In the genomic region with DNA sequence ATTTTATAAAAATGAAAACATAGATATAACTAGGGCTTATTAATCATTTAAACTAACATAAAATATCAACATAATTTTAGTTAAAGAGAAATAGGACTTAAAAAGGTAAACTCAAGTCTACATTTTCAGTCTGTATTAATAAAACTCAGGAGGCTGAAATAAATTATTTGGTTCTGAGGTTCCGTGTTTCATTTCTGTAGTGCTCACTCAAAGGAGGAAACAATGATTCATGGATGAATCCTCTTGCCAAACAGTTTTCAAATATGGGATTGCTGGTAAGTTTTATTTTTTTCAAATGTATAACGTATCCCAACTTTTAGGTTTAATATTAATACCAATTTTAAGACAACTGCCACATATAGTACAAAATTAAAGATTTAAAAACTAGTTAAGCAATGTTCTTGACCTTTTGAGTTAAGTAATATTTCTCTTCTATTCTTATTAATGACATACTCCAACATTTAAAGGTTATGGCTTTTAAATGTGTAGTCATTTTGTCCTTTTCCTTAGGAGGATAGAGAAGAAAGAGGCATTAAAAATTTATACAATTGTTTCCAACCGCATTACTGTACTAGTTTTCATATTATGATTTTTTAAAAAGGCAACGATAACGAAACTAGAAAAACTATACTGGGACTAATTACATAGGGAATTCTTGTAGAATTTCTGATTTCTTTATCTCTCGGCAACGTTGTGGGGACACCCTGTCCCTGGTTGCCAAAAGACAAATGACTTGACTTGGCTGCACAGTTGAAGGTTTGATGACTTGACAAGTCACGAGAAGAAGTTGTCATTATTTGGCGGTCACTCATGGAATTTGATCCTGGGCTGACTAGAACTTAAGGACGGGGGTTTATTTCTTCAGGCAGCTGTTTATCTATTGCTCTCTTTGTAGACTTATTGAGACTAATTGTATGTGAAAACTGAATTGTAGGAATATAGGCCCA, we compare ENCODE assay signal across 8 cellular contexts.
DNase-seq lines count a peak whose midpoint lies in the region; ATAC-seq and TF ChIP-seq lines count a peak whose summit lies in the region.
"Had no signal": no experiment of that assay in that cellular context is flagged by ENCODE, and none has a peak within 500 bp of the region (broad histone marks: within the 10 kb centered on the region; RNA-seq: fewer than 3 reads in every experiment).

No MANE protein-coding gene starts in this region.

- peak overlapping the region; percentile 24 for H3K4me2 ChIP-seq in Karpas-422 (ENCODE audit: low read depth, low read length, poor library complexity, severe bottlenecking)
- H3K4me2 ChIP-seq in H9 (ENCODE audit: insufficient read depth, insufficient read length, low read length) = no peak overlapping the region

- no peak for TF ChIP-seq CTCF in adrenal gland (IDR thresholded peaks at IDR 0.05)
- TF ChIP-seq CTCF in H9 (conservative IDR thresholded peaks at IDR 0.05) = no peak

- no peaks in the 10 kb centered on the region; the same call in 1 of the 2 replicates for H3K27me3 Mint-ChIP-seq in H9 (ENCODE audit: low read depth)

- H3K4me1 ChIP-seq in Karpas-422 (ENCODE audit: low read length) (peaks cover 18% of the 10 kb centered on the region), adrenal gland (replicated peaks in 1 of 2) (peaks cover 14 to 44% of the 10 kb centered on the region in 2 donors), right cardiac atrium (ENCODE audit: control insufficient read depth, insufficient read depth, low read length) (peaks cover 6% of the 10 kb centered on the region), stomach smooth muscle (ENCODE audit: control insufficient read depth, insufficient read depth, low read length) (peaks cover 6% of the 10 kb centered on the region), H9 (ENCODE audit: insufficient read depth, low read length) (no peaks in the 10 kb centered on the region)

- H2BK12ac ChIP-seq in H9 (ENCODE audit: insufficient read length, low read depth, low read length) = no peak overlapping the region

- intact Hi-C loops in adrenal gland (cut with DNase I) = no loop called here
- intact Hi-C loops in right cardiac atrium (cut with DNase I) = loop anchor here in 1 of 4 donors (10.0 kb wide), 1 partner anchor 102 kb away; the partner anchor contains the start of gene TNRC6B

- no peaks in the 10 kb centered on the region for H3K9me3 Mint-ChIP-seq in H9

- H4K20me1 ChIP-seq in Karpas-422 (ENCODE audit: insufficient read depth, low read depth, low read length) (no peaks in the 10 kb centered on the region), H9 (ENCODE audit: control insufficient read depth, insufficient read depth, insufficient read length) (no peaks in the 10 kb centered on the region)

- H3K27ac ChIP-seq in Karpas-422 (ENCODE audit: low read length) (peak overlapping the region; percentile 13; the same call in 1 of the 2 replicates), adrenal gland (peak overlapping the region; percentile 35 to 90 (median 85)), right cardiac atrium (ENCODE audit: low read length) (peak overlapping the region; percentile 64), stomach smooth muscle (ENCODE audit: low read length) (peak overlapping the region; percentile 75), H9 (ENCODE audit: insufficient read length, low read depth, low read length) (no peak overlapping the region)

- H2BK5ac ChIP-seq in H9 (ENCODE audit: insufficient read length, low read length) = no peak overlapping the region

- no peak overlapping the region for H2AK5ac ChIP-seq in H9 (ENCODE audit: insufficient read length, low read length)

- no peak overlapping the region for H3K4ac ChIP-seq in H9 (ENCODE audit: low read depth, low read length)

- H3K36me3 Mint-ChIP-seq in H9 (ENCODE audit: insufficient read depth in 1 of 3, low read depth in 3 of 3) = peaks cover 17 to 76% (median 74%) of the 10 kb centered on the region in 3 experiments; a peak in 6 of 7 replicates

- H2BK120ac ChIP-seq in H9 (ENCODE audit: low read depth, low read length, poor library complexity, severe bottlenecking) = no peak overlapping the region

- no peak overlapping the region for H3K27ac Mint-ChIP-seq in H9

- H4K91ac ChIP-seq in H9 (ENCODE audit: insufficient read length, low read depth, low read length) = no peak overlapping the region

- H4K8ac ChIP-seq in H9 (replicated peaks; ENCODE audit: insufficient read length, low read depth, low read length) = no peak overlapping the region

- no peak overlapping the region for H3T11ph ChIP-seq in H9 (ENCODE audit: low read length)

- H3K14ac ChIP-seq in H9 (ENCODE audit: insufficient read depth, low read length) = no peak overlapping the region

- H3K36me3 ChIP-seq in Karpas-422 (ENCODE audit: insufficient read depth, low read length) = peaks cover 23% of the 10 kb centered on the region
- H3K36me3 ChIP-seq in adrenal gland (replicated peaks in 1 of 2) = peaks cover 0 to 26% of the 10 kb centered on the region in 2 donors
- peaks cover 17 to 37% of the 10 kb centered on the region in 2 donors for H3K36me3 ChIP-seq in stomach smooth muscle (ENCODE audit: control insufficient read depth in 2 of 2, insufficient read depth in 2 of 2, low read length in 2 of 2)

- no peak overlapping the region for H3K56ac ChIP-seq in H9 (ENCODE audit: insufficient read length, low read depth, low read length)

- H3K27me3 ChIP-seq in Karpas-422 (ENCODE audit: low read length) = no peaks in the 10 kb centered on the region
- H3K27me3 ChIP-seq in adrenal gland = no peaks in the 10 kb centered on the region
- no peaks in the 10 kb centered on the region for H3K27me3 ChIP-seq in right cardiac atrium (ENCODE audit: control insufficient read depth, insufficient read depth)
- H3K27me3 ChIP-seq in stomach smooth muscle (ENCODE audit: control insufficient read depth in 1 of 2, insufficient read depth in 2 of 2, low read length in 2 of 2) = no peaks in the 10 kb centered on the region
- no peaks in the 10 kb centered on the region for H3K27me3 ChIP-seq in H9 (ENCODE audit: insufficient read depth, low read length)

- H2AFZ ChIP-seq in Karpas-422 (ENCODE audit: low read length) (no peak overlapping the region), H9 (ENCODE audit: low read length) (no peak overlapping the region)

- peak in 1 of 2 donors; percentile 47 for TF ChIP-seq POLR2A in adrenal gland (IDR thresholded peaks at IDR 0.05)

- no peaks in the 10 kb centered on the region for H3K23me2 ChIP-seq in H9 (ENCODE audit: insufficient read length, low read depth, low read length, poor library complexity, severe bottlenecking)

- H3K18ac ChIP-seq in H9 (ENCODE audit: insufficient read length, low read depth, low read length) = no peak overlapping the region

- 26 to 36% (median 29%) methylated on average over 10 of the region's 10 CpGs for WGBS in adrenal gland, 4 donors
- 37% methylated on average over 10 of the region's 10 CpGs for WGBS in right cardiac atrium
- no CpG with 5 or more reads among the region's 10 CpGs for WGBS in H9 (ENCODE audit: extremely low coverage, insufficient read length, low lambda C conversion rate)

- H3K9ac ChIP-seq in Karpas-422 (ENCODE audit: low read length) = no peak overlapping the region; the same call in 1 of the 2 replicates
- peak overlapping the region; percentile 32 to 73 for H3K9ac ChIP-seq in stomach smooth muscle (ENCODE audit: low read length in 2 of 2)
- H3K9ac ChIP-seq in H9 (ENCODE audit: extremely low read depth, insufficient read length, low read length) = no peak overlapping the region

- H3K4me3 Mint-ChIP-seq in H9 = no peak overlapping the region

- no peak overlapping the region for H3K23ac ChIP-seq in H9 (ENCODE audit: insufficient read length, low read depth, low read length)

- DNase-seq in Karpas-422 (no peak), adrenal gland (peak in 6 of 7 donors; percentile 35 to 79 (median 60)), right cardiac atrium (peak in 1 of 3 donors; percentile 38), H9 (no peak)

- peaks cover 28% of the 10 kb centered on the region for H3K79me2 ChIP-seq in Karpas-422 (ENCODE audit: low read length)
- H3K79me2 ChIP-seq in H9 (ENCODE audit: insufficient read depth, low read length) = no peaks in the 10 kb centered on the region

- H3K9me3 ChIP-seq in Karpas-422 (ENCODE audit: low read length) (no peaks in the 10 kb centered on the region), adrenal gland (replicated peaks in 1 of 3) (no peaks in the 10 kb centered on the region), right cardiac atrium (ENCODE audit: control insufficient read depth, low read length) (no peaks in the 10 kb centered on the region), stomach smooth muscle (ENCODE audit: control insufficient read depth in 2 of 2, low read length in 2 of 2) (no peaks in the 10 kb centered on the region), H9 (ENCODE audit: control insufficient read depth, low read depth, low read length) (no peaks in the 10 kb centered on the region)

- H3K9me2 ChIP-seq in Karpas-422 (replicated peaks; ENCODE audit: insufficient read depth, low read length) = no peaks in the 10 kb centered on the region

- no peaks in the 10 kb centered on the region for H3K79me1 ChIP-seq in H9 (ENCODE audit: insufficient read depth, low read depth, low read length, poor library complexity, severe bottlenecking)

- no peaks in the 10 kb centered on the region for H3K4me1 Mint-ChIP-seq in H9

- H3K4me3 ChIP-seq in Karpas-422 (ENCODE audit: low read length) (no peak overlapping the region), adrenal gland (peak overlapping the region in 2 of 4 donors; percentile 22 to 55), right cardiac atrium (ENCODE audit: low read length) (peak overlapping the region; percentile 73), stomach smooth muscle (ENCODE audit: low read length in 2 of 2) (peak overlapping the region; percentile 62 to 73)

- H2BK15ac ChIP-seq in H9 (ENCODE audit: low read depth, low read length) = no peak overlapping the region

- ATAC-seq in right cardiac atrium (peak; percentile 75 to 77), GM19023 (IDR thresholded peaks at IDR 0.05; ENCODE audit: unreplicated experiment) (no peak), GM18868 (IDR thresholded peaks at IDR 0.05; ENCODE audit: unreplicated experiment) (no peak)
- ATAC-seq: HCT116 had no signal

- H4K5ac ChIP-seq in H9 (ENCODE audit: insufficient read length, low read depth, low read length) = no peak overlapping the region

- no peak overlapping the region for H2BK20ac ChIP-seq in H9 (ENCODE audit: low read depth, low read length, poor library complexity, severe bottlenecking)

Comparison
In these comparisons a context has a peak if more than half of its experiments do, and no peak if none do; other contexts are left out.
1. DNase-seq: peak in adrenal gland (6 of 7); none in Karpas-422 (single experiment) and H9 (single experiment).
2. H3K9ac ChIP-seq: peak in stomach smooth muscle (2 of 2); none in Karpas-422 (single experiment) and H9 (single experiment).
3. ATAC-seq: peak in right cardiac atrium (2 of 2); none in GM19023 (single experiment) and GM18868 (single experiment).